In the genomic region with DNA sequence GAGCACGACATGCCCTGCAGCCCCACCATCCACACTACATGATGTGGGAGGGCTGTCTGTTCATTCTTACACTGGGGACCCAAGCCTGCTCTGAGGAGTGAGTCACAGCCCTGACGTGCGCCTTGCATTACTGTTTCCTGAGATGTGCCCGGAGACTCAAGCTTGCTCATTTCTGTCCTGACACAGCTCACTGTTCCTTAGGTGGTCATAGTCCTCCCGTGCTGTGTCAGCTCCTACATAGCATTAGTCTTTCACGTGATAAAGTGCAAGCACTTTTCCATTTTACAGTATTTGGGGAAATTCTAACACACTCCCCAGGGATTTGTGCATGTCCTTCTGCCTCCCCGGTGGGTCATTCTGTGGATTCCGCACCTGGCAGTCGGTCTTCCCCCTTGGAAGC, we compare ENCODE assay signal across 10 cellular contexts. TPM values are rescaled to one million over a fixed set of nuclear protein-coding genes. Genes with fewer than 3 reads are reported as not detected.
DNase-seq lines count a peak whose midpoint lies in the region; ATAC-seq and TF ChIP-seq lines count a peak whose summit lies in the region.
"Had no signal": no experiment of that assay in that cellular context is flagged by ENCODE, and none has a peak within 500 bp of the region (broad histone marks: within the 10 kb centered on the region; RNA-seq: fewer than 3 reads in every experiment).

No MANE protein-coding gene starts in this region.

- H3K9me3 ChIP-seq in ovary (peaks cover 0 to 6% of the 10 kb centered on the region in 2 donors), SJCRH30 (replicated peaks) (no peaks in the 10 kb centered on the region)

- H3K36me3 ChIP-seq in ovary = no peaks in the 10 kb centered on the region
- H3K36me3 ChIP-seq in SJCRH30 = no peaks in the 10 kb centered on the region

- no peaks in the 10 kb centered on the region for H3K27me3 Mint-ChIP-seq in activated T-helper 17 cell treated with anti-CD3 and anti-CD28 coated beads, Interleukin-2, amount 50 U/mL, for 72 hours

- H3K4me3 Mint-ChIP-seq in activated T-helper 17 cell treated with anti-CD3 and anti-CD28 coated beads, Interleukin-2, amount 50 U/mL, for 72 hours = peak overlapping the region; percentile 46

- H3K4me1 Mint-ChIP-seq in activated T-helper 17 cell treated with anti-CD3 and anti-CD28 coated beads, Interleukin-2, amount 50 U/mL, for 72 hours = peaks cover 8% of the 10 kb centered on the region

- H3K9me3 Mint-ChIP-seq in activated T-helper 17 cell treated with anti-CD3 and anti-CD28 coated beads, Interleukin-2, amount 50 U/mL, for 72 hours = no peaks in the 10 kb centered on the region

- H3K27ac ChIP-seq in ovary (no peak overlapping the region), SJCRH30 (no peak overlapping the region)

- intact Hi-C loops in ovary (cut with DNase I) = no loop called here

- TF ChIP-seq CTCF in ovary (IDR thresholded peaks at IDR 0.05) = no peak

- H3K27me3 ChIP-seq in ovary (no peaks in the 10 kb centered on the region), SJCRH30 (no peaks in the 10 kb centered on the region)

- peaks cover 28% of the 10 kb centered on the region for H3K36me3 Mint-ChIP-seq in activated T-helper 17 cell treated with anti-CD3 and anti-CD28 coated beads, Interleukin-2, amount 50 U/mL, for 72 hours (ENCODE audit: low read depth)

- WGBS in ovary, 3 donors = 83 to 94% (median 93%) methylated on average over 9 of the region's 9 CpGs

- H3K4me3 ChIP-seq in ovary = no peak overlapping the region
- H3K4me3 ChIP-seq in SJCRH30 = no peak overlapping the region

- DNase-seq in A172 (ENCODE audit: low spot score) (peak; percentile 39), occipital lobe (lab: John Stamatoyannopoulos, UW) (no peak), ovary (no peak), SJCRH30 (no peak), NCI-H510A (lab: John Stamatoyannopoulos, UW) (no peak)
- DNase-seq: aorta, DND-41 had no signal

- H3K27ac Mint-ChIP-seq in activated T-helper 17 cell treated with anti-CD3 and anti-CD28 coated beads, Interleukin-2, amount 50 U/mL, for 72 hours = peak overlapping the region; percentile 81

- TF ChIP-seq EP300 in ovary (IDR thresholded peaks at IDR 0.05) = no peak

- ATAC-seq in GM18858 (IDR thresholded peaks at IDR 0.05; ENCODE audit: unreplicated experiment) (peak; percentile 77), HG02938 (IDR thresholded peaks at IDR 0.05; ENCODE audit: unreplicated experiment) (peak; percentile 50)
- peak; percentile 86 for ATAC-seq in activated T-helper 17 cell treated with anti-CD3 and anti-CD28 coated beads, Interleukin-2, amount 50 U/mL, for 72 hours (replicated peaks)

- TF ChIP-seq POLR2A in ovary (IDR thresholded peaks at IDR 0.05) = no peak

- peaks cover 2% of the 10 kb centered on the region for H3K4me1 ChIP-seq in ovary (ENCODE audit: insufficient read depth)
- no peaks in the 10 kb centered on the region for H3K4me1 ChIP-seq in SJCRH30

RNA-seq across cellular contexts. Expression of a gene that starts 46.2 kb away (rescaled TPM):
- not detected in 2 replicates for total RNA-seq in A172 (2014; rRNA removed; shearing (Covaris generic))
- not detected for total RNA-seq in activated T-helper 17 cell treated with anti-CD3 and anti-CD28 coated beads, Interleukin-2, amount 50 U/mL, for 72 hours
- not detected for total RNA-seq in occipital lobe
- total RNA-seq in ovary = not detected
- not detected for polyA plus RNA-seq in ovary
- not detected in 2 replicates for total RNA-seq in SJCRH30 (2014; rRNA removed; shearing (Covaris generic))
- total RNA-seq: aorta had no signal
- polyA plus RNA-seq: aorta had no signal
